19 cellular contexts compared by ENCODE assay signal in the genomic region with DNA sequence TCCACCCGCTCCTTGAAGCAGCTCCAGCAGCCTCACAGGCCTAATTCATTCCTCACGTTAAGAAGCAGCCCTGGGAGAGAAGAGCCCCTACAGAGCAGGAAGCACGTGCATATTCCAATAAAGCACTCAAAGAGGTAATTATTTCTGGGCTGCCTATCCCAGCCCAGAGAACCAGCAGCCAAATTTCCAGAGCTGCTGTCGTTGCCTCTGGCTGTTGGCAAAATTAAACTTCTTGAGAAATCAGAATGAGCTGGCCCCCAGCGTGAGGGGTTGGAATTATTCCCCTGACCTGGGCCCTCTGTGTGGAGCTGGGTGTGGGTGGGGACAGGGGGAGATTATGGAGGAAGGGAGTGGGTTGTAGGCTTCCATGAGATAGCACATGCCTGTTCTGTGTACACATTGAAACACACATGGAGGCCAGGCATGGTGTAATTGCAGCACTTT.
DNase-seq lines count a peak whose midpoint lies in the region; ATAC-seq and TF ChIP-seq lines count a peak whose summit lies in the region.
"Had no signal": no experiment of that assay in that cellular context is flagged by ENCODE, and none has a peak within 500 bp of the region (broad histone marks: within the 10 kb centered on the region; RNA-seq: fewer than 3 reads in every experiment).

No MANE protein-coding gene starts in this region.

- peak overlapping the region; percentile 68 for H3K27ac Mint-ChIP-seq in dendritic cell treated with granulocyte-macrophage colony-stimulating factor and Interleukin-4, amounts not matched to agents 40 ng/mL and 50 ng/mL, for 4 days
- H3K27ac Mint-ChIP-seq in stimulated activated naive B cell treated with anti-CD40 and anti-IgM and Interleukin-4, amounts not matched to agents 10 μg/mL and 1 μg/mL and 100 μg/mL, for 72 hours, result peak overlapping the region; percentile 47
- no peak overlapping the region for H3K27ac Mint-ChIP-seq in chondrocyte (ENCODE audit: unreplicated experiment)
- H3K27ac Mint-ChIP-seq: activated naive CD8-positive, alpha-beta T cell treated with anti-CD3 and anti-CD28 coated beads, Interleukin-2, amount 50 U/mL, for 24 hours; nephron progenitor cell had no signal

- TF ChIP-seq CTCF in left ventricle myocardium inferior (IDR thresholded peaks at IDR 0.05; ENCODE audit: borderline replicate concordance), result no peak
- TF ChIP-seq CTCF in chondrocyte (IDR thresholded peaks at IDR 0.05), result no peak

- H3K27ac ChIP-seq in left ventricle myocardium inferior (replicated peaks), result no peak overlapping the region
- H3K27ac ChIP-seq: 22Rv1, heart right ventricle, sigmoid colon, upper lobe of left lung had no signal

- DNase-seq in DMS 273 (lab: John Stamatoyannopoulos, UW; ENCODE audit: unreplicated experiment), result peak; percentile 49
- no peak for DNase-seq in DMS 273 treated with DMSO at 0.1 percent for 48 hours (lab: John Stamatoyannopoulos, UW)
- DNase-seq in left ventricle myocardium superior, result no peak
- no peak for DNase-seq in left ventricle myocardium inferior
- DNase-seq in stimulated activated naive B cell treated with anti-CD40 and anti-IgM and Interleukin-4, amounts not matched to agents 10 μg/mL and 1 μg/mL and 100 μg/mL, for 72 hours, result no peak
- no peak for DNase-seq in activated CD4-positive, alpha-beta T cell treated with anti-CD3 and anti-CD28 coated beads for 48 hours
- no peak for DNase-seq in chondrocyte (ENCODE audit: low spot score)
- DNase-seq: activated CD4-positive, alpha-beta T cell treated with anti-CD3 and anti-CD28 coated beads for 1 hour; heart right ventricle; NCI-H1105; NCI-H2171; NCI-H774; nephron progenitor cell; Right ventricle myocardium superior; upper lobe of left lung had no signal

- peaks cover 65% of the 10 kb centered on the region for H3K4me1 ChIP-seq in left ventricle myocardium inferior

- H3K4me1 Mint-ChIP-seq in dendritic cell treated with granulocyte-macrophage colony-stimulating factor and Interleukin-4, amounts not matched to agents 40 ng/mL and 50 ng/mL, for 4 days (ENCODE audit: low read depth), result peaks cover 60% of the 10 kb centered on the region
- peaks cover 26 to 47% of the 10 kb centered on the region in 2 donors for H3K4me1 Mint-ChIP-seq in stimulated activated naive B cell treated with anti-CD40 and anti-IgM and Interleukin-4, amounts not matched to agents 10 μg/mL and 1 μg/mL and 100 μg/mL, for 72 hours
- H3K4me1 Mint-ChIP-seq in chondrocyte (ENCODE audit: low read depth), result peaks cover 4% of the 10 kb centered on the region

- no peaks in the 10 kb centered on the region for H3K9me3 Mint-ChIP-seq in dendritic cell treated with granulocyte-macrophage colony-stimulating factor and Interleukin-4, amounts not matched to agents 40 ng/mL and 50 ng/mL, for 4 days
- H3K9me3 Mint-ChIP-seq in stimulated activated naive B cell treated with anti-CD40 and anti-IgM and Interleukin-4, amounts not matched to agents 10 μg/mL and 1 μg/mL and 100 μg/mL, for 72 hours, result peaks cover 0 to 3% of the 10 kb centered on the region in 2 donors
- no peaks in the 10 kb centered on the region for H3K9me3 Mint-ChIP-seq in chondrocyte (ENCODE audit: low read depth)
- H3K9me3 Mint-ChIP-seq: activated naive CD8-positive, alpha-beta T cell treated with anti-CD3 and anti-CD28 coated beads, Interleukin-2, amount 50 U/mL, for 24 hours; nephron progenitor cell had no signal

- H3K27me3 Mint-ChIP-seq in dendritic cell treated with granulocyte-macrophage colony-stimulating factor and Interleukin-4, amounts not matched to agents 40 ng/mL and 50 ng/mL, for 4 days, result peaks cover 35% of the 10 kb centered on the region
- H3K27me3 Mint-ChIP-seq in stimulated activated naive B cell treated with anti-CD40 and anti-IgM and Interleukin-4, amounts not matched to agents 10 μg/mL and 1 μg/mL and 100 μg/mL, for 72 hours, result peaks cover 30 to 53% of the 10 kb centered on the region in 2 donors
- H3K27me3 Mint-ChIP-seq in chondrocyte (ENCODE audit: low read depth), result peaks cover 3% of the 10 kb centered on the region

- no peaks in the 10 kb centered on the region for H3K9me3 ChIP-seq in left ventricle myocardium inferior (replicated peaks)
- H3K9me3 ChIP-seq: heart right ventricle, sigmoid colon, upper lobe of left lung had no signal

- intact Hi-C loops in left ventricle myocardium superior (cut with micrococcal nuclease), result no loop called here
- intact Hi-C loops in left ventricle myocardium inferior (cut with micrococcal nuclease), result no loop called here
- intact Hi-C loops in dendritic cell treated with granulocyte-macrophage colony-stimulating factor and Interleukin-4, amounts not matched to agents 40 ng/mL and 50 ng/mL, for 4 days (cut with micrococcal nuclease), result no loop called here

- H3K36me3 ChIP-seq in left ventricle myocardium inferior, result no peaks in the 10 kb centered on the region
- H3K36me3 ChIP-seq: heart right ventricle, sigmoid colon, upper lobe of left lung had no signal

- no peaks in the 10 kb centered on the region for H3K27me3 ChIP-seq in left ventricle myocardium inferior (ENCODE audit: low read depth)
- H3K27me3 ChIP-seq: sigmoid colon, upper lobe of left lung had no signal

- H3K36me3 Mint-ChIP-seq in dendritic cell treated with granulocyte-macrophage colony-stimulating factor and Interleukin-4, amounts not matched to agents 40 ng/mL and 50 ng/mL, for 4 days (ENCODE audit: low read depth), result no peaks in the 10 kb centered on the region
- H3K36me3 Mint-ChIP-seq in stimulated activated naive B cell treated with anti-CD40 and anti-IgM and Interleukin-4, amounts not matched to agents 10 μg/mL and 1 μg/mL and 100 μg/mL, for 72 hours, result no peaks in the 10 kb centered on the region
- no peaks in the 10 kb centered on the region for H3K36me3 Mint-ChIP-seq in chondrocyte (ENCODE audit: low read depth)

- H3K4me3 Mint-ChIP-seq in dendritic cell treated with granulocyte-macrophage colony-stimulating factor and Interleukin-4, amounts not matched to agents 40 ng/mL and 50 ng/mL, for 4 days, result no peak overlapping the region
- H3K4me3 Mint-ChIP-seq in stimulated activated naive B cell treated with anti-CD40 and anti-IgM and Interleukin-4, amounts not matched to agents 10 μg/mL and 1 μg/mL and 100 μg/mL, for 72 hours, result no peak overlapping the region
- H3K4me3 Mint-ChIP-seq in chondrocyte (ENCODE audit: unreplicated experiment), result no peak overlapping the region
- H3K4me3 Mint-ChIP-seq: nephron progenitor cell had no signal

- no peak overlapping the region for H3K4me3 ChIP-seq in left ventricle myocardium inferior
- H3K4me3 ChIP-seq: heart right ventricle, sigmoid colon, upper lobe of left lung had no signal

- peak; percentile 9 for ATAC-seq in left ventricle myocardium superior
- no peak for ATAC-seq in stimulated activated naive B cell treated with anti-CD40 and anti-IgM and Interleukin-4, amounts not matched to agents 10 μg/mL and 1 μg/mL and 100 μg/mL, for 72 hours (replicated peaks)
